ENCODE assay signal across 22 cellular contexts in the genomic region with DNA sequence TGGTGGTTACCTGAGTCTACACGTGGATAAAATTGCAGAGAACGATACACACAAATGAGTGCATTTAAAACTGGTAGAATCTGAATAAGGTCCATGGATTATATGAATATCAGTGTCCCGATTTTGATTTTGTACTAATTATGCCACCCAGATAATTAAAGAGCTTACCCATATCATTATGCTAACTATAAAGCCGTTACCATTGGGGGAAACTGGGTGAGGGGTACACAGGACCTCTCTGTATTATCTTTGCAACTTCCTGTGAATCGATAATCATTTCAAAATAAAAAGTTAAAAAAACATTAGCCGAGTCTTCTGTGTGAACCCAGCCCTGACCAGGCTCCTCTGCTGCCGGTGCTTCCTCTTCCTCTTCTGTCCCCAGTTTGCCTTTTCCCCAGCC.
"Had no signal": no experiment of that assay in that cellular context is flagged by ENCODE, and none has a peak within 500 bp of the region (broad histone marks: within the 10 kb centered on the region; RNA-seq: fewer than 3 reads in every experiment).

No MANE protein-coding gene starts in this region.

- H3K9me3 ChIP-seq: esophagus muscularis mucosa, gastrocnemius medialis, heart right ventricle, ovary, right atrium auricular region, stomach, thoracic aorta, uterus had no signal

- H3K4me3 Mint-ChIP-seq: naive thymus-derived CD4-positive, alpha-beta T cell; nephron progenitor cell; type B pancreatic cell had no signal

- DNase-seq: cortex of kidney; dorsolateral prefrontal cortex; effector memory CD4-positive, alpha-beta T cell; gastrocnemius medialis; heart right ventricle; hypothalamus; kidney glomerular epithelial cell; naive thymus-derived CD4-positive, alpha-beta T cell; nephron progenitor cell; nucleus accumbens; ovary; small intestine; stimulated activated CD4-positive, alpha-beta T cell treated with anti-CD3 and anti-CD28 coated beads, Interleukin-12 subunit alpha, Interleukin-12 subunit beta, amount 100 ng/mL, for 4 hours; stimulated activated naive CD4-positive, alpha-beta T cell; stomach; uterus had no signal

- H3K4me3 ChIP-seq: dorsolateral prefrontal cortex, esophagus muscularis mucosa, gastrocnemius medialis, heart right ventricle, ovary, right atrium auricular region, stomach, thoracic aorta, uterus had no signal

- FAIRE-seq: islet of Langerhans, small intestine had no signal

- H3K27ac Mint-ChIP-seq: naive thymus-derived CD4-positive, alpha-beta T cell; type B pancreatic cell had no signal

- H3K36me3 Mint-ChIP-seq: naive thymus-derived CD4-positive, alpha-beta T cell; type B pancreatic cell had no signal

- H3K4me1 ChIP-seq: uterus had no signal

- H3K36me3 ChIP-seq: esophagus muscularis mucosa, gastrocnemius medialis, heart right ventricle, ovary, right atrium auricular region, stomach, thoracic aorta, uterus had no signal

- H3K9me3 Mint-ChIP-seq: type B pancreatic cell had no signal

- H3K4me1 Mint-ChIP-seq: naive thymus-derived CD4-positive, alpha-beta T cell had no signal

- H3K27ac ChIP-seq: epithelial cell of prostate, esophagus muscularis mucosa, gastrocnemius medialis, heart right ventricle, ovary, right atrium auricular region, stomach, thoracic aorta, uterus had no signal

- H3K27me3 Mint-ChIP-seq: type B pancreatic cell had no signal

- ATAC-seq: gastrocnemius medialis; heart right ventricle; naive thymus-derived CD4-positive, alpha-beta T cell had no signal

- H3K27me3 ChIP-seq: dorsolateral prefrontal cortex, gastrocnemius medialis, ovary, right atrium auricular region, uterus had no signal
